In genomic region chr19:41052162-41052561, GRCh38 we compare ENCODE assay signal across 5 cellular contexts. TPM values are rescaled to one million over a fixed set of nuclear protein-coding genes. Genes with fewer than 3 reads are reported as not detected.
"Had no signal": no experiment of that assay in that cellular context is flagged by ENCODE, and none has a peak within 500 bp of the region (broad histone marks: within the 10 kb centered on the region; RNA-seq: fewer than 3 reads in every experiment).

No MANE protein-coding gene starts in this region.

RNA-seq across cellular contexts. Expression of gene CYP2A13, which starts 36.1 kb away (rescaled TPM):
- total RNA-seq: HepG2, HT-29, HT1080, IMR-90, K562 had no signal
